ENCODE assay signal across 24 cellular contexts in the genomic region with DNA sequence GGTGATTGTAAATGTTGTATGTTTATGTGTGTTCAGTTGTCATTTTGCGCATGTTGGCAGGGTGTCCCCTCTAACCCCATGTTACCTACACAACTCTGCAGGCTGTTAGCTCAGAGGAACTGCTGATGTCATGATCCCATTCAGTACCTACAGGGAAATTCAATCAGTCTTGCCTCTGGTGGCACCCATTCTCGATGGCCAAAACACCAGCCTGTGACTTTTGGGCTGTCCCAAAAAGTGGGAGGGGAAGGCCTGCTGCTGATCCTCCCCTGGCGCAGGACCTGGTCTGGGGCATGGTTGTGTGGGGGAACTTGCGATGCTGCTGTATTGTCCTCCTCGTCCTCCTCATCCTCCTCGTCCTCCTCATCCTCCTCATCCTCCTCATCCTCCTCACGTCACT.
"Had no signal": no experiment of that assay in that cellular context is flagged by ENCODE, and none has a peak within 500 bp of the region (broad histone marks: within the 10 kb centered on the region; RNA-seq: fewer than 3 reads in every experiment).

No MANE protein-coding gene starts in this region.

- H3K9me3 ChIP-seq: adrenal gland, esophagus squamous epithelium, gastroesophageal sphincter, left ventricle myocardium inferior, right lobe of liver, upper lobe of right lung had no signal

- H3K27ac Mint-ChIP-seq: activated CD4-positive, alpha-beta T cell treated with anti-CD3 and anti-CD28 coated beads, Interleukin-2, amount 10 ng/mL, durations not matched to agents 7 days and 5 days; activated CD8-positive, alpha-beta memory T cell treated with anti-CD3 and anti-CD28 coated beads, Interleukin-2, amount 10 ng/mL, durations not matched to agents 7 days and 5 days; activated CD8-positive, alpha-beta T cell treated with anti-CD3 and anti-CD28 coated beads for 36 hours; activated naive CD8-positive, alpha-beta T cell; stimulated activated memory B cell treated with anti-CD40 and anti-IgM and Interleukin-4, amounts not matched to agents 10 μg/mL and 1 μg/mL and 100 μg/mL, for 72 hours had no signal

- H3K36me3 Mint-ChIP-seq: activated CD8-positive, alpha-beta memory T cell treated with anti-CD3 and anti-CD28 coated beads, Interleukin-2, amount 10 ng/mL, durations not matched to agents 7 days and 5 days; activated naive CD8-positive, alpha-beta T cell; natural killer cell treated with Interleukin-12 subunit alpha and Interleukin-12 subunit beta and Interleukin-15 and Interleukin-18, amount 100 ng/mL, for 72 hours; stimulated activated memory B cell treated with anti-CD40 and anti-IgM and Interleukin-4, amounts not matched to agents 10 μg/mL and 1 μg/mL and 100 μg/mL, for 72 hours had no signal

- H3K36me3 ChIP-seq: adrenal gland, esophagus squamous epithelium, right lobe of liver, upper lobe of right lung had no signal

- H3K27me3 Mint-ChIP-seq: activated CD4-positive, alpha-beta T cell treated with anti-CD3 and anti-CD28 coated beads, Interleukin-2, amount 10 ng/mL, durations not matched to agents 7 days and 5 days; activated CD8-positive, alpha-beta memory T cell treated with anti-CD3 and anti-CD28 coated beads, Interleukin-2, amount 10 ng/mL, durations not matched to agents 7 days and 5 days; activated CD8-positive, alpha-beta T cell treated with anti-CD3 and anti-CD28 coated beads for 36 hours; activated naive CD8-positive, alpha-beta T cell; natural killer cell treated with Interleukin-12 subunit alpha and Interleukin-12 subunit beta and Interleukin-15 and Interleukin-18, amount 100 ng/mL, for 72 hours; stimulated activated memory B cell treated with anti-CD40 and anti-IgM and Interleukin-4, amounts not matched to agents 10 μg/mL and 1 μg/mL and 100 μg/mL, for 72 hours had no signal

- ATAC-seq: activated CD8-positive, alpha-beta memory T cell treated with anti-CD3 and anti-CD28 coated beads, Interleukin-2, amount 10 ng/mL, durations not matched to agents 7 days and 5 days; activated CD8-positive, alpha-beta T cell treated with anti-CD3 and anti-CD28 coated beads for 36 hours; gastroesophageal sphincter; right lobe of liver; SK-N-SH treated with all-trans-retinoic acid at 6 μM for 48 hours; stimulated activated memory B cell treated with anti-CD40 and anti-IgM and Interleukin-4, amounts not matched to agents 10 μg/mL and 1 μg/mL and 100 μg/mL, for 72 hours; upper lobe of right lung had no signal

- H3K4me3 Mint-ChIP-seq: activated CD4-positive, alpha-beta T cell treated with anti-CD3 and anti-CD28 coated beads, Interleukin-2, amount 10 ng/mL, durations not matched to agents 7 days and 5 days; activated CD8-positive, alpha-beta memory T cell treated with anti-CD3 and anti-CD28 coated beads, Interleukin-2, amount 10 ng/mL, durations not matched to agents 7 days and 5 days; activated CD8-positive, alpha-beta T cell treated with anti-CD3 and anti-CD28 coated beads for 36 hours; activated naive CD8-positive, alpha-beta T cell; natural killer cell treated with Interleukin-12 subunit alpha and Interleukin-12 subunit beta and Interleukin-15 and Interleukin-18, amount 100 ng/mL, for 72 hours; stimulated activated memory B cell treated with anti-CD40 and anti-IgM and Interleukin-4, amounts not matched to agents 10 μg/mL and 1 μg/mL and 100 μg/mL, for 72 hours had no signal

- H3K4me3 ChIP-seq: adrenal gland, esophagus squamous epithelium, gastroesophageal sphincter, left ventricle myocardium inferior, right lobe of liver, upper lobe of right lung had no signal

- H3K27ac ChIP-seq: adrenal gland, left ventricle myocardium inferior, right lobe of liver, upper lobe of right lung, VCaP had no signal

- H3K4me1 Mint-ChIP-seq: activated CD4-positive, alpha-beta T cell treated with anti-CD3 and anti-CD28 coated beads, Interleukin-2, amount 10 ng/mL, durations not matched to agents 7 days and 5 days; activated CD8-positive, alpha-beta memory T cell treated with anti-CD3 and anti-CD28 coated beads, Interleukin-2, amount 10 ng/mL, durations not matched to agents 7 days and 5 days; stimulated activated memory B cell treated with anti-CD40 and anti-IgM and Interleukin-4, amounts not matched to agents 10 μg/mL and 1 μg/mL and 100 μg/mL, for 72 hours had no signal

- H3K27me3 ChIP-seq: adrenal gland, esophagus squamous epithelium, gastroesophageal sphincter, right lobe of liver, upper lobe of right lung had no signal

- DNase-seq: activated CD4-positive, alpha-beta T cell treated with anti-CD3 and anti-CD28 coated beads, Interleukin-2, amount 10 ng/mL, durations not matched to agents 7 days and 5 days; activated CD8-positive, alpha-beta memory T cell treated with anti-CD3 and anti-CD28 coated beads, Interleukin-2, amount 10 ng/mL, durations not matched to agents 7 days and 5 days; activated CD8-positive, alpha-beta T cell treated with anti-CD3 and anti-CD28 coated beads for 36 hours; activated gamma-delta T cell treated with Interleukin-2 at 50 U/mL for 16 hours; activated T-cell treated with anti-CD3 and anti-CD28 coated beads for 4 hours; adrenal gland; cerebellar nuclear complex; effector CD8-positive, alpha-beta T cell; esophagus squamous epithelium; head of caudate nucleus; hypothalamus; left ventricle myocardium inferior; mammary epithelial cell; nucleus accumbens; right lobe of liver; small intestine; stimulated activated CD4-positive, alpha-beta T cell treated with anti-CD3 and anti-CD28 coated beads, Interleukin-2, amount 100 ng/mL, for 24 hours; upper lobe of right lung had no signal

- H3K4me1 ChIP-seq: adrenal gland, left ventricle myocardium inferior, right lobe of liver had no signal

- H3K9me3 Mint-ChIP-seq: activated CD4-positive, alpha-beta T cell treated with anti-CD3 and anti-CD28 coated beads, Interleukin-2, amount 10 ng/mL, durations not matched to agents 7 days and 5 days; activated CD8-positive, alpha-beta T cell treated with anti-CD3 and anti-CD28 coated beads for 36 hours; natural killer cell treated with Interleukin-12 subunit alpha and Interleukin-12 subunit beta and Interleukin-15 and Interleukin-18, amount 100 ng/mL, for 72 hours; stimulated activated memory B cell treated with anti-CD40 and anti-IgM and Interleukin-4, amounts not matched to agents 10 μg/mL and 1 μg/mL and 100 μg/mL, for 72 hours had no signal
